In genomic region chr16:67242138-67242730, GRCh38 we compare ENCODE assay signal across 12 cellular contexts. TPM values are rescaled to one million over a fixed set of nuclear protein-coding genes. Genes with fewer than 3 reads are reported as not detected.
DNase-seq lines count a peak whose midpoint lies in the region; ATAC-seq and TF ChIP-seq lines count a peak whose summit lies in the region.
"Had no signal": no experiment of that assay in that cellular context is flagged by ENCODE, and none has a peak within 500 bp of the region (broad histone marks: within the 10 kb centered on the region; RNA-seq: fewer than 3 reads in every experiment).

No MANE protein-coding gene starts in this region.

- H3K36me3 Mint-ChIP-seq in activated naive CD4-positive, alpha-beta T cell treated with anti-CD3 and anti-CD28 coated beads, Interleukin-2, amount 10 ng/mL, durations not matched to agents 7 days and 5 days = peaks cover 13% of the 10 kb centered on the region
- H3K36me3 Mint-ChIP-seq in activated naive CD4-positive, alpha-beta T cell treated with anti-CD3 and anti-CD28 coated beads, Interleukin-2, amount 50 U/mL, for 72 hours = peaks cover 8% of the 10 kb centered on the region in 2 donors
- peaks cover 7% of the 10 kb centered on the region for H3K36me3 Mint-ChIP-seq in MCF 10A (ENCODE audit: insufficient read depth, unreplicated experiment)

- no peaks in the 10 kb centered on the region for H3K27me3 ChIP-seq in uterus

- no peak overlapping the region for H3K4me3 Mint-ChIP-seq in activated naive CD4-positive, alpha-beta T cell treated with anti-CD3 and anti-CD28 coated beads, Interleukin-2, amount 10 ng/mL, durations not matched to agents 7 days and 5 days
- no peak overlapping the region for H3K4me3 Mint-ChIP-seq in MCF 10A (ENCODE audit: unreplicated experiment)

- 87 to 93% methylated on average over 3 of the region's 4 CpGs for WGBS in mesodermal cell (ENCODE audit: insufficient coverage in 2 of 2), 2 experiments

- H3K27me3 Mint-ChIP-seq in activated naive CD4-positive, alpha-beta T cell treated with anti-CD3 and anti-CD28 coated beads, Interleukin-2, amount 10 ng/mL, durations not matched to agents 7 days and 5 days = no peaks in the 10 kb centered on the region
- H3K27me3 Mint-ChIP-seq in MCF 10A (ENCODE audit: insufficient read depth, unreplicated experiment) = no peaks in the 10 kb centered on the region
- H3K27me3 Mint-ChIP-seq: progenitor cell of endocrine pancreas had no signal

- TF ChIP-seq POLR2A in uterus (IDR thresholded peaks at IDR 0.05) = no peak

- no peak for TF ChIP-seq CTCF in MCF 10A (IDR thresholded peaks at IDR 0.05; ENCODE audit: unreplicated experiment)
- TF ChIP-seq CTCF in uterus (IDR thresholded peaks at IDR 0.05) = no peak

- no TSS peak for BruUV-seq in MCF 10A (replicated peaks; lab: Mats Ljungman, UMichigan)

- H3K4me3 ChIP-seq in mesodermal cell (ENCODE audit: extremely low read depth, insufficient read depth, low read length, poor library complexity, severe bottlenecking) (no peak overlapping the region), uterus (no peak overlapping the region)

- intact Hi-C loops in MCF 10A (cut with micrococcal nuclease) (no loop called here), uterus (cut with DNase I; ENCODE audit: low total_unique reads) (no loop called here)

- H3K27ac ChIP-seq in mesodermal cell (ENCODE audit: low read depth, low read length, severe bottlenecking) (peak overlapping the region; percentile 97), uterus (peak overlapping the region; percentile 45 to 74)

- H3K4me1 ChIP-seq in mesodermal cell (ENCODE audit: control insufficient read depth, insufficient read depth, low read length, poor library complexity, severe bottlenecking) (peaks cover 58% of the 10 kb centered on the region), uterus (peaks cover 0 to 6% of the 10 kb centered on the region in 2 donors)

- no peaks in the 10 kb centered on the region for H3K9me3 ChIP-seq in mesodermal cell (ENCODE audit: control insufficient read depth, low read length)
- H3K9me3 ChIP-seq in uterus = no peaks in the 10 kb centered on the region

- ATAC-seq in activated naive CD4-positive, alpha-beta T cell treated with anti-CD3 and anti-CD28 coated beads, Interleukin-2, amount 50 U/mL, for 72 hours = no peak
- no peak for ATAC-seq in HG03139 (IDR thresholded peaks at IDR 0.05; ENCODE audit: unreplicated experiment)

- H3K4me1 Mint-ChIP-seq in activated naive CD4-positive, alpha-beta T cell treated with anti-CD3 and anti-CD28 coated beads, Interleukin-2, amount 10 ng/mL, durations not matched to agents 7 days and 5 days = peaks cover 43% of the 10 kb centered on the region
- peaks cover 34% of the 10 kb centered on the region for H3K4me1 Mint-ChIP-seq in MCF 10A (ENCODE audit: insufficient read depth, unreplicated experiment)

- CTCF ChIA-PET in activated naive CD4-positive, alpha-beta T cell treated with anti-CD3 and anti-CD28 coated beads, Interleukin-2, amount 10 ng/mL, durations not matched to agents 7 days and 5 days (lab: Charles Lee) = interaction anchor here (1.0 to 6.4 kb wide), 2 partner anchors 15 to 281 kb away, joined by 3 to 34 read pairs; partner anchors contain the start of genes CES3 and TMEM208
- CTCF ChIA-PET in MCF 10A (lab: Yijun Ruan, JAX) = interaction anchor here (0.5 to 1.2 kb wide), 4 partner anchors 14 to 206 kb away, joined by 3 to 4 read pairs (median 4); no protein-coding TSS in a partner anchor

- peak; percentile 14 for DNase-seq in activated naive CD4-positive, alpha-beta T cell treated with anti-CD3 and anti-CD28 coated beads, Interleukin-2, amount 10 ng/mL, durations not matched to agents 7 days and 5 days
- DNase-seq in activated naive CD4-positive, alpha-beta T cell treated with anti-CD3 and anti-CD28 coated beads, Interleukin-2, amount 50 U/mL, for 72 hours (ENCODE audit: low spot score in 2 of 2) = no peak
- no peak for DNase-seq in MCF 10A (ENCODE audit: unreplicated experiment)
- no peak for DNase-seq in uterus
- no peak for DNase-seq in stimulated activated CD4-positive, alpha-beta T cell treated with anti-CD3 and anti-CD28 coated beads, Interleukin-2, amount 100 ng/mL, for 48 hours
- DNase-seq in NCI-H2107 treated with DMSO at 0.1 percent for 48 hours (lab: John Stamatoyannopoulos, UW; ENCODE audit: unreplicated experiment) = no peak
- DNase-seq: AML-193, KBM-7, NCI-H226 had no signal

- H3K36me3 ChIP-seq in mesodermal cell (ENCODE audit: control insufficient read depth, insufficient read depth, low read length) (peaks cover 36% of the 10 kb centered on the region), uterus (no peaks in the 10 kb centered on the region)

- H3K27ac Mint-ChIP-seq in activated naive CD4-positive, alpha-beta T cell treated with anti-CD3 and anti-CD28 coated beads, Interleukin-2, amount 10 ng/mL, durations not matched to agents 7 days and 5 days = no peak overlapping the region
- H3K27ac Mint-ChIP-seq in activated naive CD4-positive, alpha-beta T cell treated with anti-CD3 and anti-CD28 coated beads, Interleukin-2, amount 50 U/mL, for 72 hours = peak overlapping the region in 1 of 2 donors; percentile 93
- H3K27ac Mint-ChIP-seq in MCF 10A (ENCODE audit: low read depth, unreplicated experiment) = peak overlapping the region; percentile 65
- H3K27ac Mint-ChIP-seq: progenitor cell of endocrine pancreas had no signal

- H3K9me3 Mint-ChIP-seq in activated naive CD4-positive, alpha-beta T cell treated with anti-CD3 and anti-CD28 coated beads, Interleukin-2, amount 10 ng/mL, durations not matched to agents 7 days and 5 days = no peaks in the 10 kb centered on the region
- no peaks in the 10 kb centered on the region for H3K9me3 Mint-ChIP-seq in activated naive CD4-positive, alpha-beta T cell treated with anti-CD3 and anti-CD28 coated beads, Interleukin-2, amount 50 U/mL, for 72 hours
- H3K9me3 Mint-ChIP-seq in MCF 10A (ENCODE audit: unreplicated experiment) = no peaks in the 10 kb centered on the region

- POLR2A ChIA-PET in MCF 10A (lab: Yijun Ruan, JAX) = interaction anchor here (0.7 to 1.1 kb wide), 3 partner anchors 14 to 15 kb away, joined by 4 to 5 read pairs (median 5); partner anchors contain the start of gene TMEM208

RNA-seq across cellular contexts. Expression of gene FHOD1, which starts 5.0 kb away (rescaled TPM):
- total RNA-seq in activated naive CD4-positive, alpha-beta T cell treated with anti-CD3 and anti-CD28 coated beads, Interleukin-2, amount 50 U/mL, for 72 hours = 100 to 1,000 TPM; 104 to 133 TPM
- total RNA-seq in MCF 10A (2022) (12.1 and 14.7 TPM in 2 replicates), uterus (10 to 100 TPM in 3 of 4 donors, 1 to 10 TPM in 1; 2.3 to 37.6 (median 11.8) TPM)
- polyA plus RNA-seq in mesodermal cell (2013, experiment 1 of 2) = 71.7 TPM
- polyA plus RNA-seq in mesodermal cell (2013, experiment 2 of 2) = 59.8 TPM

RNA-seq across cellular contexts. Expression of gene SLC9A5, which starts 6.5 kb away (rescaled TPM):
- total RNA-seq in activated naive CD4-positive, alpha-beta T cell treated with anti-CD3 and anti-CD28 coated beads, Interleukin-2, amount 50 U/mL, for 72 hours = 10 to 100 TPM in 1 of 2 donors, 1 to 10 TPM in 1; 8.3 to 13.6 TPM
- total RNA-seq in MCF 10A (2022) (0.40 and 1.4 TPM in 2 replicates), uterus (1 to 10 TPM in 2 of 4 donors, under 1 TPM in 1, not detected in 1; 0.55 to 1.9 (median 1.3) TPM)
- polyA plus RNA-seq in mesodermal cell (2013, experiment 1 of 2) = 8.8 TPM
- polyA plus RNA-seq in mesodermal cell (2013, experiment 2 of 2) = 7.5 TPM

RNA-seq across cellular contexts. Expression of gene TMEM208, which starts 15.3 kb away (rescaled TPM):
- 10 to 100 TPM; 28.4 to 35.4 TPM for total RNA-seq in activated naive CD4-positive, alpha-beta T cell treated with anti-CD3 and anti-CD28 coated beads, Interleukin-2, amount 50 U/mL, for 72 hours
- total RNA-seq in MCF 10A (2022) = 44.4 and 55.5 TPM in 2 replicates
- 44.5 TPM for polyA plus RNA-seq in mesodermal cell (2013, experiment 1 of 2)
- 37.3 TPM for polyA plus RNA-seq in mesodermal cell (2013, experiment 2 of 2)
- total RNA-seq in uterus = 10 to 100 TPM; 10.2 to 57.9 (median 27.3) TPM

RNA-seq across cellular contexts. Expression of gene PLEKHG4, which starts 37.1 kb away (rescaled TPM):
- 10 to 100 TPM in 1 of 2 donors, 1 to 10 TPM in 1; 9.5 to 23.2 TPM for total RNA-seq in activated naive CD4-positive, alpha-beta T cell treated with anti-CD3 and anti-CD28 coated beads, Interleukin-2, amount 50 U/mL, for 72 hours
- total RNA-seq in MCF 10A (2022) (30.4 and 32.7 TPM in 2 replicates), uterus (10 to 100 TPM in 2 of 4 donors, 1 to 10 TPM in 2; 6.8 to 45.3 (median 17.1) TPM)
- polyA plus RNA-seq in mesodermal cell (2013, experiment 1 of 2) = 2.7 TPM
- 3.4 TPM for polyA plus RNA-seq in mesodermal cell (2013, experiment 2 of 2)

RNA-seq across cellular contexts. Expression of gene ELMO3, which starts 43.3 kb away (rescaled TPM):
- total RNA-seq in activated naive CD4-positive, alpha-beta T cell treated with anti-CD3 and anti-CD28 coated beads, Interleukin-2, amount 50 U/mL, for 72 hours = 1 to 10 TPM; 4.0 to 7.0 TPM
- total RNA-seq in MCF 10A (2022) (9.6 and 12.0 TPM in 2 replicates), uterus (1 to 10 TPM in 2 of 4 donors, not detected in 2; 1.6 to 5.4 TPM)
- 2.7 TPM for polyA plus RNA-seq in mesodermal cell (2013, experiment 1 of 2)
- 2.3 TPM for polyA plus RNA-seq in mesodermal cell (2013, experiment 2 of 2)
